12 cellular contexts compared by ENCODE assay signal in genomic region chr11:19524171-19524671, GRCh38.
DNase-seq lines count a peak whose midpoint lies in the region; ATAC-seq and TF ChIP-seq lines count a peak whose summit lies in the region.
"Had no signal": no experiment of that assay in that cellular context is flagged by ENCODE, and none has a peak within 500 bp of the region (broad histone marks: within the 10 kb centered on the region; RNA-seq: fewer than 3 reads in every experiment).

No MANE protein-coding gene starts in this region.

- H4K20me1 ChIP-seq in BLaER1 = no peaks in the 10 kb centered on the region

- no peak overlapping the region for H3K27ac ChIP-seq in BLaER1
- no peak overlapping the region for H3K27ac ChIP-seq in esophagus squamous epithelium
- H3K27ac ChIP-seq: breast epithelium had no signal

- no peak for TF ChIP-seq POLR2A in esophagus squamous epithelium (IDR thresholded peaks at IDR 0.05)

- peak overlapping the region; percentile 64 for H3K4me2 ChIP-seq in BLaER1

- TF ChIP-seq CTCF in fibroblast of pulmonary artery (IDR thresholded peaks at IDR 0.05; ENCODE audit: low read length, missing control alignments) = no peak
- TF ChIP-seq CTCF in esophagus squamous epithelium (IDR thresholded peaks at IDR 0.05) = no peak

- WGBS in esophagus squamous epithelium, 2 donors = 43 to 45% methylated on average over 7 to 8 of the region's 8 CpGs

- H3K4me3 ChIP-seq in BLaER1 (no peak overlapping the region), fibroblast of pulmonary artery (replicated peaks; ENCODE audit: low read depth, low read length) (no peak overlapping the region), esophagus squamous epithelium (no peak overlapping the region)
- H3K4me3 ChIP-seq: breast epithelium had no signal

- intact Hi-C loops in esophagus squamous epithelium (cut with DNase I) = no loop called here

- H3K27me3 ChIP-seq in BLaER1 (no peaks in the 10 kb centered on the region), esophagus squamous epithelium (peaks cover 0 to 14% (median 0%) of the 10 kb centered on the region in 4 donors)
- H3K27me3 ChIP-seq: breast epithelium had no signal

- H3K9ac ChIP-seq in BLaER1 = no peak overlapping the region

- H3K4me1 ChIP-seq in BLaER1 (peaks cover 29% of the 10 kb centered on the region), esophagus squamous epithelium (no peaks in the 10 kb centered on the region)
- H3K4me1 ChIP-seq: breast epithelium had no signal

- ATAC-seq in HG03354 (IDR thresholded peaks at IDR 0.05; ENCODE audit: poor library complexity, severe bottlenecking, unreplicated experiment) = no peak
- ATAC-seq: natural killer cell treated with Interleukin-12 subunit alpha and Interleukin-12 subunit beta and Interleukin-15 and Interleukin-18, amount 100 ng/mL, for 72 hours had no signal

- H3K36me3 ChIP-seq in BLaER1 (no peaks in the 10 kb centered on the region), esophagus squamous epithelium (no peaks in the 10 kb centered on the region)
- H3K36me3 ChIP-seq: breast epithelium had no signal

- peak; percentile 64 to 89 for DNase-seq in NCI-H524 (lab: John Stamatoyannopoulos, UW)
- DNase-seq in fibroblast of pulmonary artery (ENCODE audit: low read depth) = peak; percentile 20
- DNase-seq in mucosa of gallbladder (ENCODE audit: low spot score) = peak; percentile 63
- DNase-seq in DMS79 treated with DMSO at 0.1 percent for 48 hours (lab: John Stamatoyannopoulos, UW) = no peak
- no peak for DNase-seq in occipital lobe (lab: John Stamatoyannopoulos, UW)
- DNase-seq in esophagus squamous epithelium (lab: John Stamatoyannopoulos, UW) = no peak
- DNase-seq: activated CD4-positive, CD25-positive, alpha-beta regulatory T cell treated with anti-CD3 and anti-CD28 coated beads, Interleukin-2, amount 50 U/mL, for 72 hours; NCI-H146 had no signal

- no peaks in the 10 kb centered on the region for H3K9me3 ChIP-seq in BLaER1
- H3K9me3 ChIP-seq in esophagus squamous epithelium = no peaks in the 10 kb centered on the region
- H3K9me3 ChIP-seq: breast epithelium had no signal

Comparison
In these comparisons a context has a peak if more than half of its experiments do, and no peak if none do; other contexts are left out.
1. DNase-seq: peak in NCI-H524 (2 of 2), fibroblast of pulmonary artery (single experiment) and mucosa of gallbladder (single experiment); none in DMS79 treated with DMSO at 0.1 percent for 48 hours (single experiment), occipital lobe (single experiment) and esophagus squamous epithelium (single experiment).